In genomic region chr9:115025721-115026120, GRCh38 we compare ENCODE assay signal across 28 cellular contexts.
"Had no signal": no experiment of that assay in that cellular context is flagged by ENCODE, and none has a peak within 500 bp of the region (broad histone marks: within the 10 kb centered on the region; RNA-seq: fewer than 3 reads in every experiment).

No MANE protein-coding gene starts in this region.

- H3K4me3 ChIP-seq: body of pancreas, cardiac muscle cell, coronary artery, dorsolateral prefrontal cortex, left ventricle myocardium inferior, lung, right lobe of liver, skin epidermis, upper lobe of left lung, vagina had no signal

- H3K36me3 ChIP-seq: cardiac muscle cell, left ventricle myocardium inferior, neutrophil, right lobe of liver, upper lobe of left lung, vagina had no signal

- H3K9me3 ChIP-seq: body of pancreas, left ventricle myocardium inferior, neutrophil, right lobe of liver, upper lobe of left lung, vagina had no signal

- DNase-seq: activated CD4-positive, alpha-beta memory T cell treated with anti-CD3 and anti-CD28 coated beads for 36 hours; activated CD4-positive, alpha-beta T cell treated with anti-CD3 and anti-CD28 coated beads for 48 hours; activated CD8-positive, alpha-beta memory T cell treated with anti-CD3 and anti-CD28 coated beads, Interleukin-2, amount 50 U/mL, for 4 hours; activated gamma-delta T cell; activated T-cell treated with anti-CD3 and anti-CD28 coated beads, Interleukin-2, amount 50 U/mL, for 1 hour; body of pancreas; dorsolateral prefrontal cortex; effector memory CD4-positive, alpha-beta T cell; glutamatergic neuron; left ventricle myocardium inferior; naive B cell; nephron progenitor cell; right lobe of liver; stimulated activated CD4-positive, alpha-beta T cell treated with anti-CD3 and anti-CD28 coated beads, Interleukin-12 subunit alpha, Interleukin-12 subunit beta, amount 100 ng/mL, for 4 hours; stimulated activated CD4-positive, alpha-beta T cell treated with anti-CD3 and anti-CD28 coated beads, Interleukin-4, amount 100 ng/mL, for 1 hour; substantia nigra; T-helper 17 cell; T1000; upper lobe of left lung; WERI-Rb-1 had no signal

- H3K27ac ChIP-seq: body of pancreas, cardiac muscle cell, coronary artery, dorsolateral prefrontal cortex, left ventricle myocardium inferior, neutrophil, right lobe of liver, skin epidermis, upper lobe of left lung, vagina, WERI-Rb-1 had no signal

- H3K4me1 ChIP-seq: body of pancreas, left ventricle myocardium inferior, right lobe of liver, upper lobe of left lung, vagina had no signal

- H3K27me3 ChIP-seq: body of pancreas, cardiac muscle cell, dorsolateral prefrontal cortex, neutrophil, right lobe of liver, upper lobe of left lung, vagina had no signal

- ATAC-seq: activated CD4-positive, CD25-positive, alpha-beta regulatory T cell treated with anti-CD3 and anti-CD28 coated beads, Interleukin-2, amount 50 U/mL, for 24 hours; body of pancreas; right lobe of liver; stimulated activated effector memory CD8-positive, alpha-beta T cell treated with anti-CD3 and anti-CD28 coated beads, Interleukin-12 subunit alpha, Interleukin-12 subunit beta, amount 100 ng/mL, for 72 hours; T-helper 17 cell had no signal
